1 cellular context compared by ENCODE assay signal in genomic region chr2:172430027-172430426, GRCh38.
TF ChIP-seq lines count a peak whose summit lies in the region.

No MANE protein-coding gene starts in this region.

TF ChIP-seq in HCT116, 20 proteins besides CTCF, POLR2A, EP300 and RAD21:
- TF ChIP-seq REST (IDR thresholded peaks at IDR 0.05; ENCODE audit: low read depth) (no peak), CBX3 (IDR thresholded peaks at IDR 0.05; ENCODE audit: low read depth) (no peak), CEBPB (IDR thresholded peaks at IDR 0.05; ENCODE audit: low read depth) (no peak), POLR2AphosphoS5 (IDR thresholded peaks at IDR 0.05; ENCODE audit: low read depth, low read length) (no peak), ELF1 (IDR thresholded peaks at IDR 0.05; ENCODE audit: borderline replicate concordance, low read depth) (no peak), EGR1 (IDR thresholded peaks at IDR 0.05; ENCODE audit: low read depth) (no peak), EZH2phosphoT487 (IDR thresholded peaks at IDR 0.05; ENCODE audit: borderline replicate concordance) (no peak), SIN3A (IDR thresholded peaks at IDR 0.05; ENCODE audit: low read depth) (no peak)
